Comparison of ENCODE assay signal across 24 cellular contexts in the genomic region with DNA sequence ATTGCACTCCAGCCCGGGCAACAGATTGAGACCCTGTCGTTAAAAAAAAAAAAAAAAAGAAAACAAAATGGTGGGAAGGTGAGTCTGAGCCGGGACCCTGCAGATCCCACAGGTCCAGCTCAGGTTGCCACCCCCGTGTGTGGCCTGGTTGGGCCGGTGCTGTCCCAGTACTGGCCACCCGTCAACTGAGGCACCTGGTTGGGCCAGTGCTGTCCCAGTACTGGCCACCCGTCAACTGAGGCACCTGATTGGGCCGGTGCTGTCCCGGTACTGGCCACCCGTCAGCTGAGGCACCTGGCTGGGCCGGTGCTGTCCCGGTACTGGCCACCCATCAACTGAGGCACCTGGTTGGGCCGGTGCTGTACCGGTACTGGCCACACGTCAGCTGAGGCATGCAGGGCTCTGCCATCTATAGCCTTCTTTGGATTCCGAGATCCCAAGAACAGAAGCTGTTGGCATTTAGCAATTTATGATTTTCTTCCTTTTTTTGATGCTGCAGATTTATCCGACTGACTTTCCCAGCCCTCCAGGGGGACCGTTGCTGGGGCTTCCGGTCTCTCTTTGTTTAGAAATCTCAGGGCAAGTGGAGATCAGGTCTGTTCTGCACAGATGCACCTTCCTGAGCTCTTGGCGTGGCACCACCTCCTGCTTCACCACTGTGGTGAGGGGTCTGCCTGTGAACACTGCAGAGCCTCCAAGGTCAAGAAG.
DNase-seq lines count a peak whose midpoint lies in the region; ATAC-seq, FAIRE-seq and TF ChIP-seq lines count a peak whose summit lies in the region.
"Had no signal": no experiment of that assay in that cellular context is flagged by ENCODE, and none has a peak within 500 bp of the region (broad histone marks: within the 10 kb centered on the region; RNA-seq: fewer than 3 reads in every experiment).

No MANE protein-coding gene starts in this region.

- no peak overlapping the region for H3K4me2 ChIP-seq in HepG2 (ENCODE audit: low read depth, low read length)

- POLR2A ChIA-PET in HepG2 (lab: Yijun Ruan, JAX): no interaction called here

- in situ Hi-C loops in HepG2 (cut with HindIII; ENCODE audit: extremely low pct_ligation_motif_present, low pct_unique_long_range_greater_than_20kb): no loop called here

- H3K36me3 ChIP-seq in HepG2 (replicated peaks in 1 of 2; ENCODE audit: control insufficient read depth in 1 of 2, insufficient read depth in 2 of 2, low read length in 2 of 2) (no peaks in the 10 kb centered on the region), right lobe of liver (no peaks in the 10 kb centered on the region)
- H3K36me3 ChIP-seq: cardiac muscle cell, HAP-1, suprapubic skin, vagina, WERI-Rb-1 had no signal

- H3K4me3 ChIP-seq in HepG2 (replicated peaks in 1 of 3; ENCODE audit: insufficient read depth in 1 of 3, low read depth in 2 of 3, low read length in 3 of 3) (no peak overlapping the region), right lobe of liver (no peak overlapping the region), lower leg skin (ENCODE audit: low read depth, poor library complexity, severe bottlenecking) (no peak overlapping the region)
- H3K4me3 ChIP-seq: cardiac muscle cell, HAP-1, suprapubic skin, vagina had no signal

- no TSS peak for BruUV-seq in HepG2 (replicated peaks; lab: Mats Ljungman, UMichigan)

- H3K9me3 ChIP-seq in HepG2 (ENCODE audit: low read length) (no peaks in the 10 kb centered on the region), right lobe of liver (no peaks in the 10 kb centered on the region)
- H3K9me3 ChIP-seq: HAP-1, suprapubic skin, vagina had no signal

- no peaks in the 10 kb centered on the region for H4K20me1 ChIP-seq in HepG2 (ENCODE audit: insufficient read depth, low read length)

- H3K27me3 ChIP-seq in HepG2 (ENCODE audit: control insufficient read depth in 1 of 2, insufficient read depth in 2 of 2, low read length in 2 of 2) (peaks cover 0 to 39% of the 10 kb centered on the region in 2 experiments; a peak in 3 of 5 replicates), right lobe of liver (no peaks in the 10 kb centered on the region)
- H3K27me3 ChIP-seq: cardiac muscle cell, suprapubic skin, vagina had no signal

- no peak overlapping the region for H3K9ac ChIP-seq in HepG2 (ENCODE audit: insufficient read depth, low read depth, low read length)
- H3K9ac ChIP-seq: parathyroid adenoma had no signal

- 35% methylated on average over 18 of the region's 20 CpGs for WGBS in HepG2 (ENCODE audit: low lambda C conversion rate)
- 72% methylated on average over 10 of the region's 20 CpGs for WGBS in right lobe of liver (ENCODE audit: insufficient coverage, low coverage, low lambda C conversion rate, missing lambda C conversion rate)
- 90 to 92% methylated on average over 20 of the region's 20 CpGs for WGBS in lower leg skin, 2 donors

- FAIRE-seq in HepG2 (lab: Jason Lieb, UNC): no peak
- FAIRE-seq: islet of Langerhans had no signal

- TF ChIP-seq EP300 in HepG2 (IDR thresholded peaks at IDR 0.05; ENCODE audit: low read depth in 2 of 2, low read length in 2 of 2) (no peak), HepG2 (CRISPR knock-in tag; IDR thresholded peaks at IDR 0.05; ENCODE audit: borderline replicate concordance) (no peak)

- H3K4me1 ChIP-seq in HepG2 (ENCODE audit: insufficient read depth, low read length): no peaks in the 10 kb centered on the region
- H3K4me1 ChIP-seq in right lobe of liver: no peaks in the 10 kb centered on the region
- H3K4me1 ChIP-seq: HAP-1, parathyroid adenoma had no signal

- no peak overlapping the region for H2AFZ ChIP-seq in HepG2 (ENCODE audit: low read length)
- H2AFZ ChIP-seq: parathyroid adenoma had no signal

- DNase-seq in HepG2 (ENCODE audit: low spot score): no peak
- no peak for DNase-seq in right lobe of liver
- DNase-seq in lower leg skin (ENCODE audit: low spot score in 2 of 2): peak; percentile 12 to 75
- no peak for DNase-seq in pons (ENCODE audit: low spot score)
- DNase-seq in NCI-H446 treated with DMSO at 0.1 percent for 48 hours (lab: John Stamatoyannopoulos, UW): no peak
- no peak for DNase-seq in activated gamma-delta T cell treated with Interleukin-2 at 50 U/mL for 16 hours
- DNase-seq: activated CD8-positive, alpha-beta T cell treated with anti-CD3 and anti-CD28 coated beads for 36 hours; activated naive CD4-positive, alpha-beta T cell treated with anti-CD3 and anti-CD28 coated beads for 36 hours; activated T-cell treated with anti-CD3 and anti-CD28 coated beads, Interleukin-2, amount 50 U/mL, for 4 hours; amniotic stem cell; foreskin melanocyte; mesendoderm; MM.1S; NCI-H1436 treated with DMSO at 0.1 percent for 48 hours; NCI-H524 treated with DMSO at 0.1 percent for 48 hours; WERI-Rb-1 had no signal

- TF ChIP-seq POLR2A in HepG2 (IDR thresholded peaks at IDR 0.05; ENCODE audit: insufficient read depth in 1 of 2, low read depth in 2 of 2, low read length in 2 of 2): no peak
- TF ChIP-seq POLR2A in right lobe of liver (IDR thresholded peaks at IDR 0.05): no peak
- no peak for TF ChIP-seq POLR2A in lower leg skin (IDR thresholded peaks at IDR 0.05)

- TF ChIP-seq RAD21 in HepG2 (CRISPR knock-in tag; IDR thresholded peaks at IDR 0.05): no peak

- CTCF ChIA-PET in HepG2 (lab: Yijun Ruan, JAX; ENCODE audit: low intra/inter-chr PET ratio, low total read pairs): no interaction called here

- no peaks in the 10 kb centered on the region for H3K79me2 ChIP-seq in HepG2 (ENCODE audit: insufficient read depth, low read length)
- H3K79me2 ChIP-seq: parathyroid adenoma had no signal

- no peak for TF ChIP-seq CTCF in HepG2 (CRISPR knock-in tag; IDR thresholded peaks at IDR 0.05)
- TF ChIP-seq CTCF in right lobe of liver (IDR thresholded peaks at IDR 0.05): no peak
- no peak for TF ChIP-seq CTCF in lower leg skin (IDR thresholded peaks at IDR 0.05)

- intact Hi-C loops in HepG2 (cut with micrococcal nuclease; ENCODE audit: unreplicated experiment): no loop called here
- intact Hi-C loops in right lobe of liver (cut with DNase I): no loop called here
- intact Hi-C loops in lower leg skin (cut with DNase I; ENCODE audit: low total_unique reads): no loop called here

- no peak overlapping the region for H3K27ac ChIP-seq in HepG2 (ENCODE audit: extremely low read length, insufficient read depth, low read length)
- no peak overlapping the region for H3K27ac ChIP-seq in right lobe of liver
- H3K27ac ChIP-seq in cingulate gyrus (ENCODE audit: low read depth, low read length): peak overlapping the region; percentile 90
- H3K27ac ChIP-seq: cardiac muscle cell, parathyroid adenoma, vagina, WERI-Rb-1 had no signal

- ATAC-seq in HepG2 (peak; percentile 32; the same call in 2 of the 3 replicates), right lobe of liver (no peak)
- ATAC-seq: activated CD8-positive, alpha-beta T cell treated with anti-CD3 and anti-CD28 coated beads for 36 hours; activated T-cell treated with anti-CD3 and anti-CD28 coated beads, Interleukin-2, amount 50 U/mL, for 4 hours; natural killer cell treated with Interleukin-12 subunit alpha and Interleukin-12 subunit beta and Interleukin-15 and Interleukin-18, amount 100 ng/mL, for 72 hours had no signal

TF ChIP-seq in HepG2, 621 proteins besides CTCF, POLR2A, EP300 and RAD21:
- TF ChIP-seq SPEN (CRISPR knock-in tag; IDR thresholded peaks at IDR 0.05; ENCODE audit: low read depth) (no peak), TCF7 (IDR thresholded peaks at IDR 0.05; ENCODE audit: low read depth) (no peak), ZNF441 (CRISPR knock-in tag; IDR thresholded peaks at IDR 0.05; ENCODE audit: borderline replicate concordance) (no peak), ZNF709 (CRISPR knock-in tag; IDR thresholded peaks at IDR 0.05) (no peak), ZMYM3 (CRISPR knock-in tag; IDR thresholded peaks at IDR 0.05) (no peak), NFE2L2 (IDR thresholded peaks at IDR 0.05; ENCODE audit: low read length) (no peak)
- TF ChIP-seq, protein P1, sequence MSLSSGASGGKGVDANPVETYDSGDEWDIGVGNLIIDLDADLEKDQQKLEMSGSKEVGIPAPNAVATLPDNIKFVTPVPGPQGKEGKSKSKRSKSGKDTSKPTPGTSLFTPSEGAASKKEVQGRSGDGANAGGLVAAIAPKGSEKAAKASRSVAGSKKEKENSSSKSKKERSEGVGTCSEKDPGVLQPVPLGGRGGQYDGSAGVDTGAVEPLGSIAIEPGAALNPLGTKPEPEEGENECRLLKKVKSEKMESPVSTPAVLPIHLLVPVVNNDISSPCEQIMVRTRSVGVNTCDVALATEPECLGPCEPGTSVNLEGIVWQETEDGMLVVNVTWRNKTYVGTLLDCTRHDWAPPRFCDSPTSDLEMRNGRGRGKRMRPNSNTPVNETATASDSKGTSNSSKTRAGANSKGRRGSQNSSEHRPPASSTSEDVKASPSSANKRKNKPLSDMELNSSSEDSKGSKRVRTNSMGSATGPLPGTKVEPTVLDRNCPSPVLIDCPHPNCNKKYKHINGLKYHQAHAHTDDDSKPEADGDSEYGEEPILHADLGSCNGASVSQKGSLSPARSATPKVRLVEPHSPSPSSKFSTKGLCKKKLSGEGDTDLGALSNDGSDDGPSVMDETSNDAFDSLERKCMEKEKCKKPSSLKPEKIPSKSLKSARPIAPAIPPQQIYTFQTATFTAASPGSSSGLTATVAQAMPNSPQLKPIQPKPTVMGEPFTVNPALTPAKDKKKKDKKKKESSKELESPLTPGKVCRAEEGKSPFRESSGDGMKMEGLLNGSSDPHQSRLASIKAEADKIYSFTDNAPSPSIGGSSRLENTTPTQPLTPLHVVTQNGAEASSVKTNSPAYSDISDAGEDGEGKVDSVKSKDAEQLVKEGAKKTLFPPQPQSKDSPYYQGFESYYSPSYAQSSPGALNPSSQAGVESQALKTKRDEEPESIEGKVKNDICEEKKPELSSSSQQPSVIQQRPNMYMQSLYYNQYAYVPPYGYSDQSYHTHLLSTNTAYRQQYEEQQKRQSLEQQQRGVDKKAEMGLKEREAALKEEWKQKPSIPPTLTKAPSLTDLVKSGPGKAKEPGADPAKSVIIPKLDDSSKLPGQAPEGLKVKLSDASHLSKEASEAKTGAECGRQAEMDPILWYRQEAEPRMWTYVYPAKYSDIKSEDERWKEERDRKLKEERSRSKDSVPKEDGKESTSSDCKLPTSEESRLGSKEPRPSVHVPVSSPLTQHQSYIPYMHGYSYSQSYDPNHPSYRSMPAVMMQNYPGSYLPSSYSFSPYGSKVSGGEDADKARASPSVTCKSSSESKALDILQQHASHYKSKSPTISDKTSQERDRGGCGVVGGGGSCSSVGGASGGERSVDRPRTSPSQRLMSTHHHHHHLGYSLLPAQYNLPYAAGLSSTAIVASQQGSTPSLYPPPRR (CRISPR knock-in tag; IDR thresholded peaks at IDR 0.05; ENCODE audit: borderline replicate concordance): no peak
- TF ChIP-seq, protein P2, sequence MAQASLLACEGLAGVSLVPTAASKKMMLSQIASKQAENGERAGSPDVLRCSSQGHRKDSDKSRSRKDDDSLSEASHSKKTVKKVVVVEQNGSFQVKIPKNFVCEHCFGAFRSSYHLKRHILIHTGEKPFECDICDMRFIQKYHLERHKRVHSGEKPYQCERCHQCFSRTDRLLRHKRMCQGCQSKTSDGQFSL (CRISPR knock-in tag; IDR thresholded peaks at IDR 0.05): no peak

Comparison
In these comparisons a context has a peak if more than half of its experiments do, and no peak if none do; other contexts are left out.
1. DNase-seq: peak in lower leg skin (2 of 2); none in HepG2 (single experiment), right lobe of liver (0 of 3), pons (single experiment), NCI-H446 treated with DMSO at 0.1 percent for 48 hours (single experiment) and activated gamma-delta T cell treated with Interleukin-2 at 50 U/mL for 16 hours (single experiment).